13 cellular contexts compared by ENCODE assay signal in the genomic region with DNA sequence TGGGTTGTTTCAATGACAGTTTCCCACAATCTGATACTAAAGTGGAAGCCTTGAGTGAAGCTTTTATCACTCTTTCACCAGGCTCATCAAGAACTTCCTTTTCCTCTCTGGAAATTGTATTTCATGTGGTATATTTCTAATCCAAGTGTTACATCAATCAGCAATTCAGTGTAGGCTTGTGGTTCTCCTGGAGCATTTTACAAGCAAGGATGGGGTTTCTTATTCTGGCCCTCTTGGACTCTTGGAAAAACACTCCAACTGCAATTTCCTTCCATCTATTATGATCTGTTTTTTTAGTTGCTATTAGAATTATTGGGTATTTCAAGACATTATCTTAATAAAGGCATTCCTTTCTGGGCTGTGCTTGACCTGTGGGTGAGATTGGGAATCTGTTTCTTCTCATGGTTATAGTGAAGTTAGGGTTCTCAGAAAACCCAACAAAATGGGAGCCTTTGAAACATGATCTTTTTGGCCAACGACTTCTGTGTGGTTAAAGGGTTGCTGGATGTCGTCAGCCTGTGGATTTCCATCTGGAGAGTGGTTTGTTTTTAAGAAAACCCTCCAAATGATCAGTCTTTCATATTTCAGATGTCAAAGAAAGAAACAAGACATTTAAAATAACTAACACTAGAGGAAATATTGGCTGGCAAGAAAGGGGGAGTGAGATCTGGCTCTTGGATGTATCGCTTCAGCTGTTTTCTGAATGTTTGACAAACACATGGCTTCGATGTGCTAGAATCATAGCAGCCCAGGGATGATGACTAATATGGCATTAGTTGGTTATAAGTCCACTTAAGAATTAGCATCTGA.
DNase-seq lines count a peak whose midpoint lies in the region; ATAC-seq and TF ChIP-seq lines count a peak whose summit lies in the region.
"Had no signal": no experiment of that assay in that cellular context is flagged by ENCODE, and none has a peak within 500 bp of the region (broad histone marks: within the 10 kb centered on the region; RNA-seq: fewer than 3 reads in every experiment).

No MANE protein-coding gene starts in this region.

- H3K4me1 ChIP-seq in ascending aorta (peaks cover 0 to 9% of the 10 kb centered on the region in 2 donors), right cardiac atrium (ENCODE audit: control insufficient read depth, insufficient read depth, low read length) (no peaks in the 10 kb centered on the region), subcutaneous abdominal adipose tissue (ENCODE audit: control insufficient read depth in 5 of 5, insufficient read depth in 5 of 5, low read length in 5 of 5) (peaks cover 1 to 18% (median 3%) of the 10 kb centered on the region in 5 donors)

- no peaks in the 10 kb centered on the region for H3K27me3 Mint-ChIP-seq in activated naive CD8-positive, alpha-beta T cell treated with anti-CD3 and anti-CD28 coated beads for 36 hours
- no peaks in the 10 kb centered on the region for H3K27me3 Mint-ChIP-seq in immature natural killer cell (ENCODE audit: low read depth in 3 of 3)
- H3K27me3 Mint-ChIP-seq: stimulated activated memory B cell treated with anti-CD40 and anti-IgM and Interleukin-4, amounts not matched to agents 10 μg/mL and 1 μg/mL and 100 μg/mL, for 72 hours had no signal

- peak; percentile 66 to 69 for ATAC-seq in right cardiac atrium
- ATAC-seq: stimulated activated memory B cell treated with anti-CD40 and anti-IgM and Interleukin-4, amounts not matched to agents 10 μg/mL and 1 μg/mL and 100 μg/mL, for 72 hours; T-helper 17 cell had no signal

- no peaks in the 10 kb centered on the region for H3K9me3 ChIP-seq in ascending aorta
- H3K9me3 ChIP-seq in right cardiac atrium (ENCODE audit: control insufficient read depth, low read length) = no peaks in the 10 kb centered on the region
- no peaks in the 10 kb centered on the region for H3K9me3 ChIP-seq in subcutaneous abdominal adipose tissue (ENCODE audit: control insufficient read depth in 5 of 5, low read length in 5 of 5)

- DNase-seq in DMS 273 (lab: John Stamatoyannopoulos, UW; ENCODE audit: unreplicated experiment) (peak; percentile 9), DMS 273 treated with DMSO at 0.1 percent for 48 hours (lab: John Stamatoyannopoulos, UW) (no peak), ascending aorta (ENCODE audit: low spot score in 2 of 2) (no peak), right cardiac atrium (no peak), GM19238 (ENCODE audit: insufficient read length, low spot score) (no peak), immature natural killer cell (no peak)
- no peak for DNase-seq in activated naive CD8-positive, alpha-beta T cell treated with anti-CD3 and anti-CD28 coated beads for 36 hours
- DNase-seq: Karpas-422; stimulated activated CD4-positive, alpha-beta T cell treated with anti-CD3 and anti-CD28 coated beads, Interleukin-12 subunit alpha, Interleukin-12 subunit beta, amount 100 ng/mL, for 4 hours; T-helper 17 cell had no signal

- no peak overlapping the region for H3K27ac Mint-ChIP-seq in activated naive CD8-positive, alpha-beta T cell treated with anti-CD3 and anti-CD28 coated beads for 36 hours
- no peak overlapping the region for H3K27ac Mint-ChIP-seq in immature natural killer cell
- H3K27ac Mint-ChIP-seq: stimulated activated memory B cell treated with anti-CD40 and anti-IgM and Interleukin-4, amounts not matched to agents 10 μg/mL and 1 μg/mL and 100 μg/mL, for 72 hours; T-helper 17 cell had no signal

- H3K36me3 Mint-ChIP-seq in activated naive CD8-positive, alpha-beta T cell treated with anti-CD3 and anti-CD28 coated beads for 36 hours = no peaks in the 10 kb centered on the region
- H3K36me3 Mint-ChIP-seq in immature natural killer cell = no peaks in the 10 kb centered on the region
- H3K36me3 Mint-ChIP-seq: stimulated activated memory B cell treated with anti-CD40 and anti-IgM and Interleukin-4, amounts not matched to agents 10 μg/mL and 1 μg/mL and 100 μg/mL, for 72 hours had no signal

- H3K9me3 Mint-ChIP-seq in activated naive CD8-positive, alpha-beta T cell treated with anti-CD3 and anti-CD28 coated beads for 36 hours = no peaks in the 10 kb centered on the region
- peaks cover 0 to 4% (median 0%) of the 10 kb centered on the region in 6 donors for H3K9me3 Mint-ChIP-seq in immature natural killer cell
- H3K9me3 Mint-ChIP-seq: stimulated activated memory B cell treated with anti-CD40 and anti-IgM and Interleukin-4, amounts not matched to agents 10 μg/mL and 1 μg/mL and 100 μg/mL, for 72 hours had no signal

- H3K4me3 Mint-ChIP-seq in activated naive CD8-positive, alpha-beta T cell treated with anti-CD3 and anti-CD28 coated beads for 36 hours = no peak overlapping the region
- no peak overlapping the region for H3K4me3 Mint-ChIP-seq in immature natural killer cell
- H3K4me3 Mint-ChIP-seq: stimulated activated memory B cell treated with anti-CD40 and anti-IgM and Interleukin-4, amounts not matched to agents 10 μg/mL and 1 μg/mL and 100 μg/mL, for 72 hours; T-helper 17 cell had no signal

- H3K4me3 ChIP-seq in ascending aorta = no peak overlapping the region
- H3K4me3 ChIP-seq in right cardiac atrium (ENCODE audit: low read length) = no peak overlapping the region
- no peak overlapping the region for H3K4me3 ChIP-seq in subcutaneous abdominal adipose tissue (ENCODE audit: low read depth in 1 of 5, low read length in 5 of 5)

- intact Hi-C loops in ascending aorta (cut with DNase I) (no loop called here), right cardiac atrium (cut with DNase I) (no loop called here)

- WGBS in right cardiac atrium = 56% methylated on average over 4 of the region's 4 CpGs

- peak overlapping the region; percentile 28 to 58 for H3K27ac ChIP-seq in ascending aorta
- no peak overlapping the region for H3K27ac ChIP-seq in right cardiac atrium (ENCODE audit: low read length)
- H3K27ac ChIP-seq in subcutaneous abdominal adipose tissue (ENCODE audit: low read depth, low read length) = peak overlapping the region; percentile 47
- H3K27ac ChIP-seq: 22Rv1 had no signal

- H3K27me3 ChIP-seq in ascending aorta = no peaks in the 10 kb centered on the region
- no peaks in the 10 kb centered on the region for H3K27me3 ChIP-seq in right cardiac atrium (ENCODE audit: control insufficient read depth, insufficient read depth)
- H3K27me3 ChIP-seq in subcutaneous abdominal adipose tissue (ENCODE audit: control insufficient read depth in 5 of 5, insufficient read depth in 4 of 5, low read length in 5 of 5) = no peaks in the 10 kb centered on the region

- H3K4me1 Mint-ChIP-seq in activated naive CD8-positive, alpha-beta T cell treated with anti-CD3 and anti-CD28 coated beads for 36 hours = no peaks in the 10 kb centered on the region
- no peaks in the 10 kb centered on the region for H3K4me1 Mint-ChIP-seq in immature natural killer cell
- H3K4me1 Mint-ChIP-seq: stimulated activated memory B cell treated with anti-CD40 and anti-IgM and Interleukin-4, amounts not matched to agents 10 μg/mL and 1 μg/mL and 100 μg/mL, for 72 hours; T-helper 17 cell had no signal

- no peak overlapping the region for H3K9ac ChIP-seq in subcutaneous abdominal adipose tissue (ENCODE audit: low read length in 5 of 5)

- H3K36me3 ChIP-seq in ascending aorta (no peaks in the 10 kb centered on the region), subcutaneous abdominal adipose tissue (ENCODE audit: control insufficient read depth in 5 of 5, insufficient read depth in 5 of 5, low read length in 5 of 5) (no peaks in the 10 kb centered on the region)

- TF ChIP-seq CTCF in ascending aorta (IDR thresholded peaks at IDR 0.05) = no peak
